ENCODE assay signal across 1 cellular context in genomic region chr6:136306466-136306865, GRCh38.
TF ChIP-seq lines count a peak whose summit lies in the region.

No MANE protein-coding gene starts in this region.

TF ChIP-seq in K562, 482 proteins besides CTCF, POLR2A, EP300 and RAD21:
- TF ChIP-seq ZNF449 (CRISPR knock-in tag; IDR thresholded peaks at IDR 0.05) (no peak), CEBPB (tag; IDR thresholded peaks at IDR 0.05) (no peak), POLR2AphosphoS5 (IDR thresholded peaks at IDR 0.05; ENCODE audit: control insufficient read depth, insufficient read depth, low read depth, low read length) (no peak), CREB3L1 (IDR thresholded peaks at IDR 0.05; ENCODE audit: borderline replicate concordance, low read depth) (no peak), POLR2H (tag; IDR thresholded peaks at IDR 0.05; ENCODE audit: low read depth) (no peak), SPI1 (IDR thresholded peaks at IDR 0.05; ENCODE audit: borderline replicate concordance, low read depth, low read length) (no peak), ZNF639 (CRISPR knock-in tag; conservative IDR thresholded peaks at IDR 0.05 in 1 of 2, IDR thresholded peaks at IDR 0.05 in 1 of 2) (no peak)
